ENCODE assay signal across 8 cellular contexts in genomic region chr17:82283208-82283749, GRCh38. TPM values are rescaled to one million over a fixed set of nuclear protein-coding genes. Genes with fewer than 3 reads are reported as not detected.
DNase-seq lines count a peak whose midpoint lies in the region; ATAC-seq and TF ChIP-seq lines count a peak whose summit lies in the region.

No MANE protein-coding gene starts in this region.

- H3K36me3 ChIP-seq in RWPE2 (ENCODE audit: low read depth) = no peaks in the 10 kb centered on the region

- no peaks in the 10 kb centered on the region for H3K27me3 Mint-ChIP-seq in stimulated activated naive CD8-positive, alpha-beta T cell treated with anti-CD3 and anti-CD28 coated beads, Interleukin-15, Interleukin-2, amounts not matched to agents 100 ng/mL and 50 ng/mL, for 24 hours

- intact Hi-C loops in Right ventricle myocardium inferior (cut with DNase I) = no loop called here
- intact Hi-C loops in cardiac septum (cut with DNase I) = no loop called here

- H3K27ac ChIP-seq in RWPE2 (ENCODE audit: poor library complexity, severe bottlenecking) (peak overlapping the region; percentile 99), epithelial cell of prostate (peak overlapping the region; percentile 90)

- DNase-seq in Right ventricle myocardium inferior (ENCODE audit: missing footprints) (peak; percentile 68), cardiac septum (ENCODE audit: low spot score) (no peak), RWPE2 (ENCODE audit: low spot score) (peak; percentile 98), epithelial cell of prostate (ENCODE audit: low read depth, low spot score) (no peak), UCSD-AML1 (lab: John Stamatoyannopoulos, UW; ENCODE audit: unreplicated experiment) (no peak), HuH-7.5 (ENCODE audit: low spot score) (no peak)

- H3K4me3 ChIP-seq in RWPE2 (ENCODE audit: severe bottlenecking) = no peak overlapping the region

- peaks cover 62% of the 10 kb centered on the region for H3K4me1 ChIP-seq in RWPE2 (ENCODE audit: insufficient read depth, poor library complexity, severe bottlenecking)

- H3K36me3 Mint-ChIP-seq in stimulated activated naive CD8-positive, alpha-beta T cell treated with anti-CD3 and anti-CD28 coated beads, Interleukin-15, Interleukin-2, amounts not matched to agents 100 ng/mL and 50 ng/mL, for 24 hours (ENCODE audit: low read depth) = no peaks in the 10 kb centered on the region

- ATAC-seq in Right ventricle myocardium inferior = no peak
- peak; percentile 71 for ATAC-seq in RWPE2 (ENCODE audit: low read depth)
- ATAC-seq in GM21528 (IDR thresholded peaks at IDR 0.05; ENCODE audit: low FRiP score, unreplicated experiment) = no peak

- H3K27ac Mint-ChIP-seq in stimulated activated naive CD8-positive, alpha-beta T cell treated with anti-CD3 and anti-CD28 coated beads, Interleukin-15, Interleukin-2, amounts not matched to agents 100 ng/mL and 50 ng/mL, for 24 hours = peak overlapping the region; percentile 49

- H3K9me3 Mint-ChIP-seq in stimulated activated naive CD8-positive, alpha-beta T cell treated with anti-CD3 and anti-CD28 coated beads, Interleukin-15, Interleukin-2, amounts not matched to agents 100 ng/mL and 50 ng/mL, for 24 hours = no peaks in the 10 kb centered on the region

- no peaks in the 10 kb centered on the region for H3K9me3 ChIP-seq in RWPE2 (ENCODE audit: severe bottlenecking)

- TF ChIP-seq CTCF in RWPE2 (IDR thresholded peaks at IDR 0.05; ENCODE audit: poor library complexity, severe bottlenecking) = no peak

- H3K4me3 Mint-ChIP-seq in stimulated activated naive CD8-positive, alpha-beta T cell treated with anti-CD3 and anti-CD28 coated beads, Interleukin-15, Interleukin-2, amounts not matched to agents 100 ng/mL and 50 ng/mL, for 24 hours = peak overlapping the region; percentile 39

- peaks cover 33% of the 10 kb centered on the region for H3K4me1 Mint-ChIP-seq in stimulated activated naive CD8-positive, alpha-beta T cell treated with anti-CD3 and anti-CD28 coated beads, Interleukin-15, Interleukin-2, amounts not matched to agents 100 ng/mL and 50 ng/mL, for 24 hours (ENCODE audit: low read depth)

- no peaks in the 10 kb centered on the region for H3K27me3 ChIP-seq in RWPE2 (ENCODE audit: insufficient read depth, poor library complexity, severe bottlenecking)

RNA-seq across cellular contexts. Expression of gene CSNK1D, which starts 9.8 kb away (rescaled TPM):
- total RNA-seq in Right ventricle myocardium inferior = 62.6 TPM
- 80.9 TPM for total RNA-seq in cardiac septum

RNA-seq across cellular contexts. Expression of gene CD7, which starts 34.1 kb away (rescaled TPM):
- total RNA-seq in Right ventricle myocardium inferior = 0.73 TPM
- 0.62 TPM for total RNA-seq in cardiac septum

RNA-seq across cellular contexts. Expression of gene SECTM1, which starts 50.3 kb away (rescaled TPM):
- 4.9 TPM for total RNA-seq in Right ventricle myocardium inferior
- total RNA-seq in cardiac septum = 2.0 TPM

RNA-seq across cellular contexts. Expression of gene SLC16A3, which starts 54.4 kb away (rescaled TPM):
- total RNA-seq in Right ventricle myocardium inferior (10.4 TPM), cardiac septum (20.7 TPM)

Comparison
In these comparisons a context has a peak if more than half of its experiments do, and no peak if none do; other contexts are left out.
1. DNase-seq: peak in Right ventricle myocardium inferior (single experiment) and RWPE2 (single experiment); none in cardiac septum (single experiment), epithelial cell of prostate (single experiment), UCSD-AML1 (single experiment) and HuH-7.5 (single experiment).